ENCODE assay signal across 12 cellular contexts in the genomic region with DNA sequence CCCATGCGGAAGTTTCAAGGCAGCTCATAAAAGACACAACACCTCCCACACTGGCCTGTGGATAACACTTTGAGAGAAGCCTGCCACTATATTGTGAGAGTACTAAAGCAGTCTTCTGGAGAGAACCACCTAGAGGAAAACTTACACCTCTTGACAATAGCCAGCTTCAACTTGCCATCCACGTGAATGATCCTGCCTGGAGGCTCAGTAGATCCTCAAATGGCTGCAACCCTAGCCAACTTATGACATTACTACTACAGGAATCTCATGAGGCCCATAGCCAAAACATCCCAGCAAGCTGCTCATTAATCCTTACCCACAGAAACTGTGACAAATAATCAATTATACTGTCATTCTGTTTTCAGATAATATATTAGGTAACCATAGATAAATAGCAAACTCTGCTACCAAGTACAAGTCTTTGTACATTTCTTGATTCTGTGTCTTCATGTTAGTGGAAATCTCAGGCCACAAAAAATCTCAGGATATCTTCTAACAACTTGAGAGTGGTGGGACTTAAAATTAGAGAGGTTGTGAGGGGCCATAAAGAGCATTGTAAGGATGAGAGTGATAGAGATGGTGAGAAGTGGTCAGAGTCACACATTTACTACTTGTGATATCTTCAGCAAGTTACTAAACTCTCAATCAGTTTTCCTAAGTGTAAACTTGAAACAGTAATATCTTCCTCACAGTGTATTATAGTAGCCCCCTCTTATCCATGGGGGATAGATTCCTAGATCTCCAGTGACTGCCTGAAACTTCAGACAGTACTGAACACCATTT.
DNase-seq lines count a peak whose midpoint lies in the region; ATAC-seq and TF ChIP-seq lines count a peak whose summit lies in the region.
"Had no signal": no experiment of that assay in that cellular context is flagged by ENCODE, and none has a peak within 500 bp of the region (broad histone marks: within the 10 kb centered on the region; RNA-seq: fewer than 3 reads in every experiment).

No MANE protein-coding gene starts in this region.

- no peaks in the 10 kb centered on the region for H3K9me2 ChIP-seq in OCI-LY7 (ENCODE audit: insufficient read depth, low read length)

- TF ChIP-seq CTCF in omental fat pad (IDR thresholded peaks at IDR 0.05) (no peak), OCI-LY7 (conservative IDR thresholded peaks at IDR 0.05; ENCODE audit: low read length) (no peak), psoas muscle (IDR thresholded peaks at IDR 0.05) (no peak)

- no peaks in the 10 kb centered on the region for H4K20me1 ChIP-seq in OCI-LY7 (ENCODE audit: insufficient read depth, low read length)

- no peak overlapping the region; the same call in 1 of the 2 replicates for H2AFZ ChIP-seq in OCI-LY7 (ENCODE audit: low read length)

- H3K4me3 ChIP-seq in OCI-LY7 (ENCODE audit: low read depth, low read length, poor library complexity, severe bottlenecking) (no peak overlapping the region), psoas muscle (no peak overlapping the region)

- no TSS peak for BruUV-seq in OCI-LY7 (replicated peaks; lab: Mats Ljungman, UMichigan)

- 48 to 57% (median 56%) methylated on average over 2 of the region's 2 CpGs for WGBS in psoas muscle, 3 donors

- CTCF ChIA-PET in OCI-LY7 (lab: Charles Lee; ENCODE audit: unreplicated experiment) = no interaction called here

- no peaks in the 10 kb centered on the region for H3K79me2 ChIP-seq in OCI-LY7 (ENCODE audit: insufficient read depth, low read depth, low read length)

- H3K4me1 ChIP-seq in OCI-LY7 (ENCODE audit: insufficient read depth, low read length, poor library complexity, severe bottlenecking) = no peaks in the 10 kb centered on the region
- no peaks in the 10 kb centered on the region for H3K4me1 ChIP-seq in psoas muscle

- no peaks in the 10 kb centered on the region for H3K9me3 ChIP-seq in OCI-LY7 (ENCODE audit: low read length)
- H3K9me3 ChIP-seq in psoas muscle = no peaks in the 10 kb centered on the region

- DNase-seq in fibroblast of peridontal ligament (ENCODE audit: extremely low read depth) (peak; percentile 3), omental fat pad (ENCODE audit: low spot score) (no peak), OCI-LY7 (ENCODE audit: low spot score) (no peak), psoas muscle (no peak), middle frontal gyrus (ENCODE audit: extremely low spot score, low spot score) (no peak)
- no peak for DNase-seq in stimulated activated CD8-positive, alpha-beta memory T cell treated with anti-CD3 and anti-CD28 coated beads, Interleukin-4, amount 100 ng/mL, for 48 hours
- DNase-seq: activated naive CD8-positive, alpha-beta T cell treated with anti-CD3 and anti-CD28 coated beads, Interleukin-2, amount 10 ng/mL, durations not matched to agents 7 days and 5 days; NCI-H2171 treated with DMSO at 0.1 percent for 48 hours; stimulated activated CD4-positive, alpha-beta T cell treated with anti-CD3 and anti-CD28 coated beads, Interleukin-4, amount 100 ng/mL, for 4 hours had no signal

- H3K27ac ChIP-seq in OCI-LY7 (ENCODE audit: low read depth, low read length, poor library complexity, severe bottlenecking) = no peak overlapping the region
- no peak overlapping the region for H3K27ac ChIP-seq in psoas muscle
- H3K27ac ChIP-seq: C4-2B had no signal

- ATAC-seq in GM19023 (IDR thresholded peaks at IDR 0.05; ENCODE audit: unreplicated experiment) = peak; percentile 17
- ATAC-seq in SK-N-SH treated with all-trans-retinoic acid at 6 μM for 48 hours = peak; percentile 34; the same call in 2 of the 3 replicates
- peak; percentile 51 for ATAC-seq in omental fat pad (ENCODE audit: low FRiP score)
- no peak for ATAC-seq in psoas muscle

- H3K4me2 ChIP-seq in OCI-LY7 (ENCODE audit: low read length) = no peak overlapping the region

- no peaks in the 10 kb centered on the region for H3K27me3 ChIP-seq in psoas muscle (ENCODE audit: insufficient read depth in 3 of 3, low read length in 2 of 3)

- H3K36me3 ChIP-seq in OCI-LY7 (ENCODE audit: insufficient read depth, low read length) (no peaks in the 10 kb centered on the region), psoas muscle (ENCODE audit: insufficient read depth in 1 of 2, low read depth in 1 of 2) (no peaks in the 10 kb centered on the region)

- intact Hi-C loops in OCI-LY7 (cut with micrococcal nuclease; ENCODE audit: unreplicated experiment) = no loop called here
- intact Hi-C loops in psoas muscle (cut with DNase I) = no loop called here

- POLR2A ChIA-PET in OCI-LY7 (lab: Charles Lee) = interaction anchor here (1.1 kb wide), 1 partner anchor 21 kb away, joined by 4 read pairs; no protein-coding TSS in a partner anchor

TF ChIP-seq in SK-N-SH treated with all-trans-retinoic acid at 6 μM for 48 hours, 23 proteins besides CTCF, POLR2A, EP300 and RAD21:
- TF ChIP-seq ZNF565 (CRISPR knock-in tag; conservative IDR thresholded peaks at IDR 0.05; ENCODE audit: low read depth) = no peak
- TF ChIP-seq PPARA (CRISPR knock-in tag; IDR thresholded peaks at IDR 0.05; ENCODE audit: borderline replicate concordance) = no peak
- TF ChIP-seq ZNF8 (CRISPR knock-in tag; IDR thresholded peaks at IDR 0.05) = no peak
- TF ChIP-seq, protein P1, sequence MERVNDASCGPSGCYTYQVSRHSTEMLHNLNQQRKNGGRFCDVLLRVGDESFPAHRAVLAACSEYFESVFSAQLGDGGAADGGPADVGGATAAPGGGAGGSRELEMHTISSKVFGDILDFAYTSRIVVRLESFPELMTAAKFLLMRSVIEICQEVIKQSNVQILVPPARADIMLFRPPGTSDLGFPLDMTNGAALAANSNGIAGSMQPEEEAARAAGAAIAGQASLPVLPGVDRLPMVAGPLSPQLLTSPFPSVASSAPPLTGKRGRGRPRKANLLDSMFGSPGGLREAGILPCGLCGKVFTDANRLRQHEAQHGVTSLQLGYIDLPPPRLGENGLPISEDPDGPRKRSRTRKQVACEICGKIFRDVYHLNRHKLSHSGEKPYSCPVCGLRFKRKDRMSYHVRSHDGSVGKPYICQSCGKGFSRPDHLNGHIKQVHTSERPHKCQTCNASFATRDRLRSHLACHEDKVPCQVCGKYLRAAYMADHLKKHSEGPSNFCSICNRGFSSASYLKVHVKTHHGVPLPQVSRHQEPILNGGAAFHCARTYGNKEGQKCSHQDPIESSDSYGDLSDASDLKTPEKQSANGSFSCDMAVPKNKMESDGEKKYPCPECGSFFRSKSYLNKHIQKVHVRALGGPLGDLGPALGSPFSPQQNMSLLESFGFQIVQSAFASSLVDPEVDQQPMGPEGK (CRISPR knock-in tag; IDR thresholded peaks at IDR 0.05; ENCODE audit: borderline replicate concordance) = no peak
- no peak for TF ChIP-seq TCF4 (CRISPR knock-in tag; IDR thresholded peaks at IDR 0.05; ENCODE audit: borderline replicate concordance)
- no peak for TF ChIP-seq ZNF70 (CRISPR knock-in tag; IDR thresholded peaks at IDR 0.05)
- TF ChIP-seq ESRRG (CRISPR knock-in tag; IDR thresholded peaks at IDR 0.05) = no peak
- TF ChIP-seq ZFP30 (CRISPR knock-in tag; IDR thresholded peaks at IDR 0.05) = no peak
- no peak for TF ChIP-seq ZFP3 (CRISPR knock-in tag; IDR thresholded peaks at IDR 0.05)
- TF ChIP-seq, protein P2, sequence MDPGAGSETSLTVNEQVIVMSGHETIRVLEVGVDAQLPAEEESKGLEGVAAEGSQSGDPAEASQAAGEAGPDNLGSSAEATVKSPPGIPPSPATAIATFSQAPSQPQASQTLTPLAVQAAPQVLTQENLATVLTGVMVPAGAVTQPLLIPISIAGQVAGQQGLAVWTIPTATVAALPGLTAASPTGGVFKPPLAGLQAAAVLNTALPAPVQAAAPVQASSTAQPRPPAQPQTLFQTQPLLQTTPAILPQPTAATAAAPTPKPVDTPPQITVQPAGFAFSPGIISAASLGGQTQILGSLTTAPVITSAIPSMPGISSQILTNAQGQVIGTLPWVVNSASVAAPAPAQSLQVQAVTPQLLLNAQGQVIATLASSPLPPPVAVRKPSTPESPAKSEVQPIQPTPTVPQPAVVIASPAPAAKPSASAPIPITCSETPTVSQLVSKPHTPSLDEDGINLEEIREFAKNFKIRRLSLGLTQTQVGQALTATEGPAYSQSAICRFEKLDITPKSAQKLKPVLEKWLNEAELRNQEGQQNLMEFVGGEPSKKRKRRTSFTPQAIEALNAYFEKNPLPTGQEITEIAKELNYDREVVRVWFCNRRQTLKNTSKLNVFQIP (CRISPR knock-in tag; IDR thresholded peaks at IDR 0.05; ENCODE audit: borderline replicate concordance, low read depth) = no peak
- TF ChIP-seq OSR1 (CRISPR knock-in tag; IDR thresholded peaks at IDR 0.05) = no peak
- no peak for TF ChIP-seq CSDC2 (CRISPR knock-in tag; IDR thresholded peaks at IDR 0.05)
- TF ChIP-seq, protein P3, sequence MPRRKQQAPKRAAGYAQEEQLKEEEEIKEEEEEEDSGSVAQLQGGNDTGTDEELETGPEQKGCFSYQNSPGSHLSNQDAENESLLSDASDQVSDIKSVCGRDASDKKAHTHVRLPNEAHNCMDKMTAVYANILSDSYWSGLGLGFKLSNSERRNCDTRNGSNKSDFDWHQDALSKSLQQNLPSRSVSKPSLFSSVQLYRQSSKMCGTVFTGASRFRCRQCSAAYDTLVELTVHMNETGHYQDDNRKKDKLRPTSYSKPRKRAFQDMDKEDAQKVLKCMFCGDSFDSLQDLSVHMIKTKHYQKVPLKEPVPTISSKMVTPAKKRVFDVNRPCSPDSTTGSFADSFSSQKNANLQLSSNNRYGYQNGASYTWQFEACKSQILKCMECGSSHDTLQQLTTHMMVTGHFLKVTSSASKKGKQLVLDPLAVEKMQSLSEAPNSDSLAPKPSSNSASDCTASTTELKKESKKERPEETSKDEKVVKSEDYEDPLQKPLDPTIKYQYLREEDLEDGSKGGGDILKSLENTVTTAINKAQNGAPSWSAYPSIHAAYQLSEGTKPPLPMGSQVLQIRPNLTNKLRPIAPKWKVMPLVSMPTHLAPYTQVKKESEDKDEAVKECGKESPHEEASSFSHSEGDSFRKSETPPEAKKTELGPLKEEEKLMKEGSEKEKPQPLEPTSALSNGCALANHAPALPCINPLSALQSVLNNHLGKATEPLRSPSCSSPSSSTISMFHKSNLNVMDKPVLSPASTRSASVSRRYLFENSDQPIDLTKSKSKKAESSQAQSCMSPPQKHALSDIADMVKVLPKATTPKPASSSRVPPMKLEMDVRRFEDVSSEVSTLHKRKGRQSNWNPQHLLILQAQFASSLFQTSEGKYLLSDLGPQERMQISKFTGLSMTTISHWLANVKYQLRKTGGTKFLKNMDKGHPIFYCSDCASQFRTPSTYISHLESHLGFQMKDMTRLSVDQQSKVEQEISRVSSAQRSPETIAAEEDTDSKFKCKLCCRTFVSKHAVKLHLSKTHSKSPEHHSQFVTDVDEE (CRISPR knock-in tag; IDR thresholded peaks at IDR 0.05) = no peak
- no peak for TF ChIP-seq TOX (CRISPR knock-in tag; IDR thresholded peaks at IDR 0.05; ENCODE audit: borderline replicate concordance)

Comparison
In these comparisons a context has a peak if more than half of its experiments do, and no peak if none do; other contexts are left out.
1. ATAC-seq: peak in GM19023 (single experiment), SK-N-SH treated with all-trans-retinoic acid at 6 μM for 48 hours (single experiment) and omental fat pad (single experiment); none in psoas muscle (0 of 4).